ENCODE assay signal across 28 cellular contexts in genomic region chr6:165843568-165844113, GRCh38.
"Had no signal": no experiment of that assay in that cellular context is flagged by ENCODE, and none has a peak within 500 bp of the region (broad histone marks: within the 10 kb centered on the region; RNA-seq: fewer than 3 reads in every experiment).

No MANE protein-coding gene starts in this region.

- H3K4me3 ChIP-seq: heart right ventricle, hepatocyte, left lung, lower lobe of right lung, ovary, prostate gland, skin epidermis, stomach, testis, thyroid gland had no signal

- H3K9me3 Mint-ChIP-seq: nephron, type B pancreatic cell had no signal

- H3K79me2 ChIP-seq: hepatocyte had no signal

- H3K4me1 ChIP-seq: lower lobe of right lung, prostate gland, testis, thyroid gland had no signal

- H3K4me1 Mint-ChIP-seq: stimulated activated naive B cell treated with anti-CD40 and anti-IgM and Interleukin-4, amounts not matched to agents 10 μg/mL and 1 μg/mL and 100 μg/mL, for 72 hours had no signal

- H3K27ac Mint-ChIP-seq: naive thymus-derived CD8-positive, alpha-beta T cell; stimulated activated naive B cell treated with anti-CD40 and anti-IgM and Interleukin-4, amounts not matched to agents 10 μg/mL and 1 μg/mL and 100 μg/mL, for 72 hours; type B pancreatic cell had no signal

- H3K4me3 Mint-ChIP-seq: naive thymus-derived CD8-positive, alpha-beta T cell; neural crest cell; stimulated activated naive B cell treated with anti-CD40 and anti-IgM and Interleukin-4, amounts not matched to agents 10 μg/mL and 1 μg/mL and 100 μg/mL, for 72 hours; type B pancreatic cell had no signal

- H3K36me3 ChIP-seq: heart right ventricle, left lung, lower lobe of right lung, neutrophil, ovary, prostate gland, stomach, thyroid gland had no signal

- H3K36me3 Mint-ChIP-seq: naive thymus-derived CD8-positive, alpha-beta T cell; stimulated activated naive B cell treated with anti-CD40 and anti-IgM and Interleukin-4, amounts not matched to agents 10 μg/mL and 1 μg/mL and 100 μg/mL, for 72 hours; type B pancreatic cell had no signal

- H3K27ac ChIP-seq: heart right ventricle, hepatocyte, left lung, lower lobe of right lung, neutrophil, ovary, prostate gland, skin epidermis, stomach, testis, thyroid gland had no signal

- H3K27me3 ChIP-seq: hepatocyte, ovary, testis, thyroid gland had no signal

- H3K9me3 ChIP-seq: heart right ventricle, left lung, lower lobe of right lung, neutrophil, ovary, prostate gland, stomach, testis, thyroid gland had no signal

- H2AFZ ChIP-seq: hepatocyte had no signal

- H3K4me2 ChIP-seq: hepatocyte had no signal

- DNase-seq: heart right ventricle; kidney; left lung; lower lobe of right lung; mammary epithelial cell; mesenchymal stem cell; naive thymus-derived CD8-positive, alpha-beta T cell; occipital lobe; ovary; retina; right cardiac atrium; stimulated activated CD4-positive, alpha-beta T cell treated with anti-CD3 and anti-CD28 coated beads, Interleukin-12 subunit alpha, Interleukin-12 subunit beta, amount 100 ng/mL, for 4 hours; stimulated activated CD4-positive, alpha-beta T cell treated with anti-CD3 and anti-CD28 coated beads, Interleukin-15, amount 100 ng/mL, for 24 hours; stimulated activated CD4-positive, alpha-beta T cell treated with anti-CD3 and anti-CD28 coated beads, Interleukin-2, amount 100 ng/mL, for 24 hours; stimulated activated CD4-positive, alpha-beta T cell treated with anti-CD3 and anti-CD28 coated beads, Interleukin-4, amount 100 ng/mL, for 1 hour; stimulated activated naive B cell treated with anti-CD40 and anti-IgM and Interleukin-4, amounts not matched to agents 10 μg/mL and 1 μg/mL and 100 μg/mL, for 72 hours; stimulated activated naive CD8-positive, alpha-beta T cell treated with anti-CD3 and anti-CD28 coated beads, Interleukin-15, Interleukin-2, amounts not matched to agents 100 U/mL and 50 U/mL, for 24 hours; stomach; testis; thyroid gland had no signal

- ATAC-seq: naive thymus-derived CD8-positive, alpha-beta T cell; sciatic nerve; stimulated activated naive B cell treated with anti-CD40 and anti-IgM and Interleukin-4, amounts not matched to agents 10 μg/mL and 1 μg/mL and 100 μg/mL, for 72 hours had no signal
